ENCODE assay signal across 8 cellular contexts in the genomic region with DNA sequence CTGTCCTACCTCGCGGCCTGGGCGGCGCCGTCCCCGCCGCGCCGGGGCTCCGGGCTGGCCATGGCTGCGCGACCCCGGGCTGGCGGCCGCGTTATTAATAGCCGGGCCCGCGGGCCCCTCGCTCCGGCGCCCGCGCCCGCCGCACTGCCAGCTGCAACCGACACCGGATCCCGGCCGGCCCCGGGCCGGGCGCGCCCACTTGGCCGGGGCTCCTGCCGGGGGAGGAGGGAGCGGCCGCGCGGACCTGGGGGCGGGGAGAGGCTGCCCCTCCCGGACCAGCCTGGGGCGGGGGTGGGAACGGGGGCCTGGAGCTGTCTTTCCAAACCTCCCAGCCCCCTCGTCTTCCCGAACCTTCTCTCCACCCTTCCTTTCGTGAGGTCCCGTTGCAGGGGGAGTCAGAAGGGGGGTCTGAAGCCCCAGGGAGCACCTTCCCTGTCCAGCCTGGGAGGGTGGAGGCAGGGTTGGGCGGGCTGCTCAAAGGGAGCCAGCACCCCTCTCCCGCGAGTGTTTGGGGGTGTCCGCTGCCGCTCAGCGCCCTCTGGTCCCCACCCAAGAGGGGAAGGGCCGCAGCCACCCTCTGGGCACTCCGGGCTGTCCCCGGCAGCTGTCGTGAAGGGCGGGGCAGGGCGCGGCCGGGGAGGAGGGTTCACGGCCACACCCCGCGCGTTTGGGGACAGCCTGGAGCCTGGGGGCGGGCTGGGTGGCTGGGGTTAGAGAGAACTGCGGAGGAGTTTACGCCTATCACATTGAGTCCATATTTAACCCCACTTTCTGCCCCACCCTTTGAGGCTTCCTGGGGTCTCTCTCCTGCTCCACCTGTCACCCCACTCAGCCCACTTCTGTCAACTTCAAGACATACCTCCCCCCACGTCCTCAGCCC. TPM values are rescaled to one million over a fixed set of nuclear protein-coding genes. Genes with fewer than 3 reads are reported as not detected.
DNase-seq lines count a peak whose midpoint lies in the region; ATAC-seq and TF ChIP-seq lines count a peak whose summit lies in the region.

A gene (minus strand): TSS at position 172 of the 880 bp plus-strand sequence. CDS start 110 bp downstream, at position 62.

- H3K36me3 Mint-ChIP-seq in endothelial cell (ENCODE audit: low read depth, unreplicated experiment): peaks cover 6% of the 10 kb centered on the region

- H3K9me3 ChIP-seq in thoracic aorta: no peaks in the 10 kb centered on the region

- H3K27me3 ChIP-seq in thoracic aorta (replicated peaks; ENCODE audit: insufficient read depth): no peaks in the 10 kb centered on the region

- H3K27ac Mint-ChIP-seq in endothelial cell (ENCODE audit: unreplicated experiment): peak within 1 kb of the TSS; percentile 39

- peaks cover 16% of the 10 kb centered on the region for H3K4me1 Mint-ChIP-seq in endothelial cell (ENCODE audit: unreplicated experiment)

- peaks cover 9% of the 10 kb centered on the region for H3K27me3 Mint-ChIP-seq in endothelial cell (ENCODE audit: unreplicated experiment)

- TF ChIP-seq CTCF in endothelial cell (IDR thresholded peaks at IDR 0.05; ENCODE audit: unreplicated experiment) (no peak), thoracic aorta (IDR thresholded peaks at IDR 0.05) (no peak)

- H3K4me3 ChIP-seq in thoracic aorta: peak within 1 kb of the TSS; percentile 86

- H3K4me1 ChIP-seq in thoracic aorta (ENCODE audit: control insufficient read depth in 1 of 2, low read depth in 2 of 2): peaks cover 11 to 69% of the 10 kb centered on the region in 2 donors

- H3K9me3 Mint-ChIP-seq in endothelial cell (ENCODE audit: unreplicated experiment): no peaks in the 10 kb centered on the region

- H3K36me3 ChIP-seq in thoracic aorta: no peaks in the 10 kb centered on the region

- H3K4me3 Mint-ChIP-seq in endothelial cell (ENCODE audit: unreplicated experiment): peak within 1 kb of the TSS; percentile 85

- H3K27ac ChIP-seq in thoracic aorta: peak within 1 kb of the TSS; percentile 99

- ATAC-seq in thoracic aorta (ENCODE audit: insufficient number of reproducible peaks, low FRiP score, low read depth) (peak; percentile 48), HG03280 (IDR thresholded peaks at IDR 0.05; ENCODE audit: unreplicated experiment) (no peak)

- DNase-seq in activated CD8-positive, alpha-beta memory T cell treated with anti-CD3 and anti-CD28 coated beads for 24 hours: peak; percentile 61
- no peak for DNase-seq in activated CD8-positive, alpha-beta memory T cell treated with anti-CD3 and anti-CD28 coated beads, Interleukin-2, amount 50 U/mL, for 48 hours
- DNase-seq in SW480 (ENCODE audit: low spot score) (peak; percentile 52), endothelial cell (ENCODE audit: low spot score) (peak; percentile 18), lung microvascular endothelial cell (ENCODE audit: low read depth in 2 of 2) (peak in 1 of 2 donors; percentile 36), thoracic aorta (ENCODE audit: low spot score) (peak; percentile 38), NCI-H1436 treated with DMSO at 0.1 percent for 48 hours (lab: John Stamatoyannopoulos, UW) (no peak)

RNA-seq across cellular contexts. Expression of the gene that starts here (rescaled TPM):
- total RNA-seq in endothelial cell (ENCODE audit: unreplicated experiment) (0.49 TPM), lung microvascular endothelial cell (11.3 and 13.9 TPM in 2 replicates), thoracic aorta (100 to 1,000 TPM in 1 of 2 donors, 10 to 100 TPM in 1; 71.5 to 119 TPM)

Comparison
In these comparisons a context has a peak if more than half of its experiments do, and no peak if none do; other contexts are left out.
1. DNase-seq: peak in activated CD8-positive, alpha-beta memory T cell treated with anti-CD3 and anti-CD28 coated beads for 24 hours (single experiment), SW480 (single experiment) and thoracic aorta (single experiment); none in activated CD8-positive, alpha-beta memory T cell treated with anti-CD3 and anti-CD28 coated beads, Interleukin-2, amount 50 U/mL, for 48 hours (single experiment) and NCI-H1436 treated with DMSO at 0.1 percent for 48 hours (single experiment).
2. Peak in DNase-seq in endothelial cell; RNA of the gene not detected or under 1 TPM.